ENCODE assay signal across 28 cellular contexts in genomic region chr7:157485961-157486510, GRCh38.
A peak's percentile ranks its signal among the peaks of the same experiment; 100 is the strongest.
DNase-seq lines count a peak whose midpoint lies in the region; ATAC-seq and TF ChIP-seq lines count a peak whose summit lies in the region.
"Had no signal": no experiment of that assay in that cellular context is flagged by ENCODE, and none has a peak within 500 bp of the region (broad histone marks: within the 10 kb centered on the region; RNA-seq: fewer than 3 reads in every experiment).

No MANE protein-coding gene starts in this region.

- no peak for ATAC-seq in HG02852 (IDR thresholded peaks at IDR 0.05; ENCODE audit: unreplicated experiment)
- ATAC-seq in GM19467 (IDR thresholded peaks at IDR 0.05; ENCODE audit: unreplicated experiment) = no peak
- ATAC-seq: GM12878, GM23338 had no signal

- TF ChIP-seq EP300 in SK-N-SH (IDR thresholded peaks at IDR 0.05; ENCODE audit: borderline replicate concordance in 1 of 2, low read depth in 1 of 2, low read length in 1 of 2) = no peak

- no peak overlapping the region for H2AK5ac ChIP-seq in mesendoderm (ENCODE audit: low read length)

- no peak for TF ChIP-seq CTCF in endodermal cell (conservative IDR thresholded peaks at IDR 0.05)
- no peak for TF ChIP-seq CTCF in osteoblast (IDR thresholded peaks at IDR 0.05; ENCODE audit: extremely low read depth, low read depth, low read length)
- no peak for TF ChIP-seq CTCF in SK-N-SH (IDR thresholded peaks at IDR 0.05)

- H3K79me2 ChIP-seq in osteoblast (ENCODE audit: insufficient read depth, low read length) (no peaks in the 10 kb centered on the region), SK-N-SH (ENCODE audit: insufficient read depth) (no peaks in the 10 kb centered on the region), mesendoderm (ENCODE audit: control insufficient read depth, insufficient read depth, low read length) (no peaks in the 10 kb centered on the region)

- no peak overlapping the region for H2BK5ac ChIP-seq in mesendoderm (ENCODE audit: low read length)

- no peaks in the 10 kb centered on the region for H3K4me1 Mint-ChIP-seq in endodermal cell
- H3K4me1 Mint-ChIP-seq: GM23338, H9 had no signal

- CTCF ChIA-PET in SK-N-SH (lab: Yijun Ruan, JAX) = interaction anchor here (0.8 kb wide), 2 partner anchors 11 kb away, joined by 3 read pairs; no protein-coding TSS in a partner anchor

- no peaks in the 10 kb centered on the region for H3K4me1 ChIP-seq in endodermal cell (ENCODE audit: control insufficient read depth, insufficient read depth, low read length)
- H3K4me1 ChIP-seq in osteoblast (ENCODE audit: insufficient read depth, low read length) = no peaks in the 10 kb centered on the region
- no peaks in the 10 kb centered on the region for H3K4me1 ChIP-seq in SK-N-SH (ENCODE audit: control insufficient read depth in 1 of 2, insufficient read depth in 2 of 2, low read depth in 1 of 2, low read length in 1 of 2)
- no peaks in the 10 kb centered on the region for H3K4me1 ChIP-seq in mesendoderm (ENCODE audit: control insufficient read depth, low read depth, low read length)
- H3K4me1 ChIP-seq: Caco-2 had no signal

- H3K9me2 ChIP-seq in SK-N-SH = no peaks in the 10 kb centered on the region

- H3K4me3 ChIP-seq in endodermal cell (ENCODE audit: low read length) = no peak overlapping the region
- no peak overlapping the region for H3K4me3 ChIP-seq in osteoblast (ENCODE audit: insufficient read depth, low read length)
- H3K4me3 ChIP-seq in SK-N-SH (ENCODE audit: low read depth in 2 of 2, low read length in 1 of 2) = no peak overlapping the region
- no peak overlapping the region for H3K4me3 ChIP-seq in mesendoderm (ENCODE audit: low read length)
- H3K4me3 ChIP-seq: GM12878, GM23338 had no signal

- H2AFZ ChIP-seq in osteoblast (ENCODE audit: low read length) (no peak overlapping the region), SK-N-SH (ENCODE audit: low read depth) (no peak overlapping the region)
- H2AFZ ChIP-seq: GM23338 had no signal

- 65 to 66% methylated on average over 5 to 11 of the region's 11 CpGs for WGBS in endodermal cell (ENCODE audit: insufficient coverage in 1 of 2, insufficient read length in 1 of 2), 2 experiments
- WGBS in SK-N-SH (ENCODE audit: low lambda C conversion rate) = 30% methylated on average over 11 of the region's 11 CpGs
- no CpG with 5 or more reads among the region's 11 CpGs for WGBS in mesendoderm (ENCODE audit: extremely low coverage, insufficient coverage, low lambda C conversion rate)

- POLR2A ChIA-PET in SK-N-SH (lab: Yijun Ruan, JAX) = no interaction called here

- no peak overlapping the region for H3K18ac ChIP-seq in mesendoderm (ENCODE audit: low read length)

- H3K9me3 ChIP-seq in endodermal cell (ENCODE audit: control insufficient read depth, low read length) (peaks cover 45% of the 10 kb centered on the region), osteoblast (ENCODE audit: low read depth, low read length) (no peaks in the 10 kb centered on the region), SK-N-SH (0 out of 2 replicates have a peak, but pooled peaks cover under 1% of the 10 kb centered on the region)
- H3K9me3 ChIP-seq: Caco-2 had no signal

- peaks cover 5% of the 10 kb centered on the region for H3F3A ChIP-seq in SK-N-SH (replicated peaks; ENCODE audit: insufficient read depth)

- no peak overlapping the region for H3K27ac Mint-ChIP-seq in endodermal cell
- H3K27ac Mint-ChIP-seq: CD8-positive, alpha-beta T cell; GM23338; H9; IgD-negative memory B cell had no signal

- H3K4ac ChIP-seq in mesendoderm (ENCODE audit: low read depth, low read length) = no peak overlapping the region

- H4K20me1 ChIP-seq in osteoblast (ENCODE audit: insufficient read depth, low read length) (no peaks in the 10 kb centered on the region), SK-N-SH (ENCODE audit: insufficient read depth) (no peaks in the 10 kb centered on the region)

- H3K9ac ChIP-seq in endodermal cell (ENCODE audit: extremely low read depth, low read length, poor library complexity, severe bottlenecking) (no peak overlapping the region), SK-N-SH (no peak overlapping the region), mesendoderm (ENCODE audit: low read length) (no peak overlapping the region)
- H3K9ac ChIP-seq: KMS-11 had no signal

- TF ChIP-seq RAD21 in SK-N-SH (IDR thresholded peaks at IDR 0.05; ENCODE audit: low read length) = no peak

- H3K27me3 Mint-ChIP-seq in endodermal cell (ENCODE audit: insufficient read depth) = no peaks in the 10 kb centered on the region
- H3K27me3 Mint-ChIP-seq: IgD-negative memory B cell had no signal

- H3K27me3 ChIP-seq in endodermal cell (ENCODE audit: control insufficient read depth, insufficient read depth, low read length, poor library complexity, severe bottlenecking) (no peaks in the 10 kb centered on the region), osteoblast (ENCODE audit: insufficient read depth, low read length) (no peaks in the 10 kb centered on the region), SK-N-SH (ENCODE audit: insufficient read depth) (no peaks in the 10 kb centered on the region), mesendoderm (ENCODE audit: insufficient read depth, low read length, poor library complexity) (no peaks in the 10 kb centered on the region)

- DNase-seq in activated CD8-positive, alpha-beta memory T cell treated with anti-CD3 and anti-CD28 coated beads, Interleukin-2, amount 50 U/mL, for 48 hours = peak; percentile 26
- DNase-seq in endodermal cell = peak; percentile 28
- DNase-seq in osteoblast (ENCODE audit: insufficient read length, low spot score, missing footprints) = peak; percentile 69
- no peak for DNase-seq in SK-N-SH
- DNase-seq in mesendoderm = no peak
- DNase-seq: Caco-2, DMS 273 treated with DMSO at 0.1 percent for 48 hours, DMS79, EL, GDM1, H9, MM.1S, NCI-H1417, NCI-H1694 treated with DMSO at 0.1 percent for 48 hours, NCI-H2081, NCI-H2227 treated with DMSO at 0.1 percent for 48 hours, NCI-H510A, NCI-H69, RPMI8226 had no signal

- no peak overlapping the region for H2BK120ac ChIP-seq in mesendoderm (ENCODE audit: low read depth, low read length)

- no peak overlapping the region for H3K4me3 Mint-ChIP-seq in endodermal cell
- H3K4me3 Mint-ChIP-seq: CD8-positive, alpha-beta T cell; GM23338; H9 had no signal

- H3K9me3 Mint-ChIP-seq in endodermal cell = peaks cover 7% of the 10 kb centered on the region

- H3K4me2 ChIP-seq in osteoblast (ENCODE audit: insufficient read depth, low read length) = no peak overlapping the region
- no peak overlapping the region for H3K4me2 ChIP-seq in SK-N-SH
- no peak overlapping the region for H3K4me2 ChIP-seq in mesendoderm (ENCODE audit: low read length)
- H3K4me2 ChIP-seq: GM23338, KMS-11 had no signal

- H3K27ac ChIP-seq in endodermal cell (ENCODE audit: low read depth, low read length) (no peak overlapping the region), osteoblast (ENCODE audit: low read depth, low read length) (no peak overlapping the region), SK-N-SH (ENCODE audit: low read depth in 2 of 2, low read length in 1 of 2) (no peak overlapping the region), mesendoderm (ENCODE audit: low read depth, low read length) (no peak overlapping the region)
- H3K27ac ChIP-seq: C4-2B, HL-60, KMS-11 had no signal

- H3K56ac ChIP-seq in mesendoderm (ENCODE audit: low read length) = no peak overlapping the region

- no peak overlapping the region for H3K23ac ChIP-seq in mesendoderm (ENCODE audit: low read length)

- H3K36me3 ChIP-seq in endodermal cell (ENCODE audit: control insufficient read depth, insufficient read depth, low read length) = no peaks in the 10 kb centered on the region
- no peaks in the 10 kb centered on the region for H3K36me3 ChIP-seq in osteoblast (ENCODE audit: insufficient read depth, low read length)
- H3K36me3 ChIP-seq in SK-N-SH (replicated peaks in 1 of 2; ENCODE audit: control insufficient read depth in 1 of 2, insufficient read depth in 2 of 2, low read length in 1 of 2) = no peaks in the 10 kb centered on the region
- H3K36me3 ChIP-seq in mesendoderm (ENCODE audit: control insufficient read depth, insufficient read depth, low read length) = no peaks in the 10 kb centered on the region

- H2BK15ac ChIP-seq in mesendoderm (replicated peaks; ENCODE audit: low read depth) = no peak overlapping the region

- no peak overlapping the region for H4K5ac ChIP-seq in mesendoderm (ENCODE audit: low read length)

- H3K36me3 Mint-ChIP-seq in endodermal cell (ENCODE audit: low read depth) = no peaks in the 10 kb centered on the region
- H3K36me3 Mint-ChIP-seq: CD8-positive, alpha-beta T cell; IgD-negative memory B cell had no signal

- H4K8ac ChIP-seq in mesendoderm (ENCODE audit: low read depth, low read length) = no peak overlapping the region

- H3K79me1 ChIP-seq in mesendoderm (ENCODE audit: low read length) = no peaks in the 10 kb centered on the region

TF ChIP-seq in SK-N-SH, 30 proteins besides CTCF, POLR2A, EP300 and RAD21 (continues in another document):
- TF ChIP-seq MEF2A (IDR thresholded peaks at IDR 0.05; ENCODE audit: borderline replicate concordance, low read depth) (no peak), FOXM1 (IDR thresholded peaks at IDR 0.05; ENCODE audit: low read depth) (no peak), EZH2phosphoT487 (IDR thresholded peaks at IDR 0.05; ENCODE audit: borderline replicate concordance, low read depth) (no peak), SIN3A (IDR thresholded peaks at IDR 0.05; ENCODE audit: borderline replicate concordance, low read depth, low read length) (no peak), IRF3 (IDR thresholded peaks at IDR 0.05; ENCODE audit: low read depth, low read length) (no peak), GATA2 (CRISPR knock-in tag; IDR thresholded peaks at IDR 0.05) (no peak), RFX5 (IDR thresholded peaks at IDR 0.05; ENCODE audit: low read length) (no peak), TAF1 (IDR thresholded peaks at IDR 0.05; ENCODE audit: borderline replicate concordance, low read depth, low read length) (no peak), YY1 (IDR thresholded peaks at IDR 0.05; ENCODE audit: low read depth) (no peak), RCOR1 (IDR thresholded peaks at IDR 0.05; ENCODE audit: low read length) (no peak)
- TF ChIP-seq, protein P1, sequence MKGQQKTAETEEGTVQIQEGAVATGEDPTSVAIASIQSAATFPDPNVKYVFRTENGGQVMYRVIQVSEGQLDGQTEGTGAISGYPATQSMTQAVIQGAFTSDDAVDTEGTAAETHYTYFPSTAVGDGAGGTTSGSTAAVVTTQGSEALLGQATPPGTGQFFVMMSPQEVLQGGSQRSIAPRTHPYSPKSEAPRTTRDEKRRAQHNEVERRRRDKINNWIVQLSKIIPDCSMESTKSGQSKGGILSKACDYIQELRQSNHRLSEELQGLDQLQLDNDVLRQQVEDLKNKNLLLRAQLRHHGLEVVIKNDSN (IDR thresholded peaks at IDR 0.05; ENCODE audit: borderline replicate concordance, low read depth) = no peak

Comparison
In these comparisons a context has a peak if more than half of its experiments do, and no peak if none do; other contexts are left out.
1. DNase-seq: peak in activated CD8-positive, alpha-beta memory T cell treated with anti-CD3 and anti-CD28 coated beads, Interleukin-2, amount 50 U/mL, for 48 hours (single experiment), endodermal cell (single experiment) and osteoblast (single experiment); none in SK-N-SH (single experiment) and mesendoderm (single experiment).